ENCODE assay signal across 26 cellular contexts in the genomic region with DNA sequence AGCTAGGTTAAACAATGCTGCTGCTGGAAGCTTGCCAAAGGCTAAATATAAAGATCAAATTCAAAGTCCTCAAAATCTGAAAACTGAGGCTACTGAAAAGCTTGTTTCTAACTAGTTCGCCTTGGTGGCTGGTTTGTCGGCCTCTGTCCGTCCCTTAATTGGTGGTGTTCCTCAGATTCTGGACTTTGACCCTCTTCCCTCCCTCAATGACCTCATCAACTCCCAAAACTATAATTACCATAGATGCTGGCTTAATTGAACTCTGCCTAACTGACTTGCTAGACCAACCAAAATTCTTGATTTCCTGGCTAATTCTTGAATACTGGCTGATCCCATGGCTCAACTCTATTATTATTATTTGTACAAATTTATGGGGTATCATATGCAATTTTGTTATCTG. TPM values are rescaled to one million over a fixed set of nuclear protein-coding genes. Genes with fewer than 3 reads are reported as not detected.
DNase-seq lines count a peak whose midpoint lies in the region; ATAC-seq and TF ChIP-seq lines count a peak whose summit lies in the region.
"Had no signal": no experiment of that assay in that cellular context is flagged by ENCODE, and none has a peak within 500 bp of the region (broad histone marks: within the 10 kb centered on the region; RNA-seq: fewer than 3 reads in every experiment).

No MANE protein-coding gene starts in this region.

- peaks cover 98% of the 10 kb centered on the region for H3K79me2 ChIP-seq in GM23248 (ENCODE audit: insufficient read depth)

- in situ Hi-C loops in GM23248 (cut with MboI) = no loop called here

- TF ChIP-seq CTCF in mucosa of descending colon (IDR thresholded peaks at IDR 0.05) (no peak), chondrocyte (IDR thresholded peaks at IDR 0.05) (no peak), WERI-Rb-1 (IDR thresholded peaks at IDR 0.05; ENCODE audit: low read depth, low read length) (no peak)

- no peak overlapping the region for H3K9ac ChIP-seq in GM23248

- H3K27ac Mint-ChIP-seq in chondrocyte (ENCODE audit: unreplicated experiment) = no peak overlapping the region
- H3K27ac Mint-ChIP-seq: activated naive CD4-positive, alpha-beta T cell treated with anti-CD3 and anti-CD28 coated beads, Interleukin-2, amount 50 U/mL, for 24 hours; memory B cell had no signal

- H3K27ac ChIP-seq in GM23248 (peak overlapping the region; percentile 85), WERI-Rb-1 (no peak overlapping the region)
- H3K27ac ChIP-seq: brain microvascular endothelial cell, ovary, VCaP had no signal

- no peaks in the 10 kb centered on the region for H3K9me3 Mint-ChIP-seq in chondrocyte (ENCODE audit: low read depth)
- H3K9me3 Mint-ChIP-seq: activated naive CD4-positive, alpha-beta T cell treated with anti-CD3 and anti-CD28 coated beads, Interleukin-2, amount 50 U/mL, for 24 hours; memory B cell had no signal

- no peak for DNase-seq in GM23248
- peak; percentile 40 for DNase-seq in LoVo (ENCODE audit: low spot score)
- DNase-seq in dermis blood vessel endothelial cell = peak; percentile 30
- DNase-seq in mucosa of descending colon = no peak
- DNase-seq in chondrocyte (ENCODE audit: low spot score) = no peak
- no peak for DNase-seq in WERI-Rb-1
- no peak for DNase-seq in NCI-H524 treated with DMSO at 0.1 percent for 48 hours (lab: John Stamatoyannopoulos, UW)
- DNase-seq: activated CD4-positive, alpha-beta T cell treated with anti-CD3 and anti-CD28 coated beads for 4 hours; activated CD8-positive, alpha-beta memory T cell treated with anti-CD3 and anti-CD28 coated beads for 24 hours; amniotic stem cell; brain microvascular endothelial cell; Calu3; cerebellar nuclear complex; DND-41; GF-D8; left cardiac atrium; NCI-H187; NCI-H526; ovary; retina; stimulated activated naive CD8-positive, alpha-beta T cell treated with anti-CD3 and anti-CD28 coated beads, Interleukin-15, Interleukin-2, amounts not matched to agents 100 U/mL and 50 U/mL, for 24 hours; T-helper 9 cell had no signal

- WGBS in GM23248 (ENCODE audit: low coverage in 1 of 2, low lambda C conversion rate in 2 of 2, missing lambda C conversion rate in 2 of 2), 2 experiments = 100% methylated on average over 3 of the region's 3 CpGs

- H3K4me3 ChIP-seq in GM23248 = no peak overlapping the region
- H3K4me3 ChIP-seq in mucosa of descending colon = no peak overlapping the region
- no peak overlapping the region for H3K4me3 ChIP-seq in WERI-Rb-1 (ENCODE audit: low read depth, low read length)
- H3K4me3 ChIP-seq: ovary had no signal

- H3K9me3 ChIP-seq in GM23248 (ENCODE audit: low read depth) = no peaks in the 10 kb centered on the region
- H3K9me3 ChIP-seq in mucosa of descending colon = no peaks in the 10 kb centered on the region
- no peaks in the 10 kb centered on the region for H3K9me3 ChIP-seq in WERI-Rb-1 (ENCODE audit: severe bottlenecking)
- H3K9me3 ChIP-seq: ovary had no signal

- H3K4me2 ChIP-seq in GM23248 (ENCODE audit: unreplicated experiment) = no peak overlapping the region

- no peak overlapping the region for H2AFZ ChIP-seq in GM23248

- no peaks in the 10 kb centered on the region for H3K27me3 Mint-ChIP-seq in chondrocyte (ENCODE audit: low read depth)
- H3K27me3 Mint-ChIP-seq: activated naive CD4-positive, alpha-beta T cell treated with anti-CD3 and anti-CD28 coated beads, Interleukin-2, amount 50 U/mL, for 24 hours; memory B cell had no signal

- H3K4me1 Mint-ChIP-seq in chondrocyte (ENCODE audit: low read depth) = peaks cover 40% of the 10 kb centered on the region
- H3K4me1 Mint-ChIP-seq: activated naive CD4-positive, alpha-beta T cell treated with anti-CD3 and anti-CD28 coated beads, Interleukin-2, amount 50 U/mL, for 24 hours had no signal

- intact Hi-C loops in mucosa of descending colon (cut with DNase I, micrococcal nuclease) = no loop called here

- peak; percentile 76 for ATAC-seq in mucosa of descending colon
- no peak for ATAC-seq in GM21526 (IDR thresholded peaks at IDR 0.05; ENCODE audit: low FRiP score, unreplicated experiment)

- H3K36me3 Mint-ChIP-seq in chondrocyte (ENCODE audit: low read depth) = peaks cover 1% of the 10 kb centered on the region
- H3K36me3 Mint-ChIP-seq: activated naive CD4-positive, alpha-beta T cell treated with anti-CD3 and anti-CD28 coated beads, Interleukin-2, amount 50 U/mL, for 24 hours had no signal

- peaks cover 42% of the 10 kb centered on the region for H3F3A ChIP-seq in GM23248 (ENCODE audit: insufficient read depth)

- H3K27me3 ChIP-seq in GM23248 (replicated peaks; ENCODE audit: insufficient read depth) (no peaks in the 10 kb centered on the region), WERI-Rb-1 (ENCODE audit: insufficient read depth, low read depth, severe bottlenecking) (no peaks in the 10 kb centered on the region)
- H3K27me3 ChIP-seq: brain microvascular endothelial cell, ovary had no signal

- no peaks in the 10 kb centered on the region for H3K9me2 ChIP-seq in GM23248 (ENCODE audit: insufficient read depth)

- peaks cover 54% of the 10 kb centered on the region for H3K4me1 ChIP-seq in GM23248 (ENCODE audit: insufficient read depth)
- H3K4me1 ChIP-seq in mucosa of descending colon (ENCODE audit: low read depth) = peaks cover 26% of the 10 kb centered on the region

- H4K20me1 ChIP-seq in GM23248 (ENCODE audit: insufficient read depth) = peaks cover 19% of the 10 kb centered on the region

- no peak overlapping the region for H3K4me3 Mint-ChIP-seq in chondrocyte (ENCODE audit: unreplicated experiment)
- H3K4me3 Mint-ChIP-seq: activated naive CD4-positive, alpha-beta T cell treated with anti-CD3 and anti-CD28 coated beads, Interleukin-2, amount 50 U/mL, for 24 hours; memory B cell had no signal

- H3K36me3 ChIP-seq in GM23248 (ENCODE audit: low read depth) = no peaks in the 10 kb centered on the region
- no peaks in the 10 kb centered on the region for H3K36me3 ChIP-seq in mucosa of descending colon (ENCODE audit: low read depth)
- no peaks in the 10 kb centered on the region for H3K36me3 ChIP-seq in WERI-Rb-1
- H3K36me3 ChIP-seq: brain microvascular endothelial cell, ovary had no signal

RNA-seq across cellular contexts. Expression of a gene that starts 15.6 kb away (rescaled TPM):
- 95.7 and 176 TPM in 2 replicates for total RNA-seq in GM23248 (2014; rRNA removed; shearing (Covaris generic))
- 26.4 and 28.7 TPM in 2 replicates for polyA plus RNA-seq in GM23248 (2016; fragmentation: Nextera tagmentation; extraction: Ambion mirVana)
- total RNA-seq in dermis blood vessel endothelial cell = 92.2 and 118 TPM in 2 replicates
- total RNA-seq in mucosa of descending colon = 100 to 1,000 TPM in 2 of 3 donors, 10 to 100 TPM in 1; 91.3 to 127 (median 109) TPM
- 97.7 to 162 TPM (median 108 TPM) in 3 replicates for total RNA-seq in chondrocyte

Comparison
In these comparisons a context has a peak if more than half of its experiments do, and no peak if none do; other contexts are left out.
1. DNase-seq: peak in LoVo (single experiment) and dermis blood vessel endothelial cell (single experiment); none in GM23248 (single experiment), mucosa of descending colon (0 of 3), chondrocyte (single experiment), WERI-Rb-1 (single experiment) and NCI-H524 treated with DMSO at 0.1 percent for 48 hours (single experiment).